ENCODE assay signal across 21 cellular contexts in the genomic region with DNA sequence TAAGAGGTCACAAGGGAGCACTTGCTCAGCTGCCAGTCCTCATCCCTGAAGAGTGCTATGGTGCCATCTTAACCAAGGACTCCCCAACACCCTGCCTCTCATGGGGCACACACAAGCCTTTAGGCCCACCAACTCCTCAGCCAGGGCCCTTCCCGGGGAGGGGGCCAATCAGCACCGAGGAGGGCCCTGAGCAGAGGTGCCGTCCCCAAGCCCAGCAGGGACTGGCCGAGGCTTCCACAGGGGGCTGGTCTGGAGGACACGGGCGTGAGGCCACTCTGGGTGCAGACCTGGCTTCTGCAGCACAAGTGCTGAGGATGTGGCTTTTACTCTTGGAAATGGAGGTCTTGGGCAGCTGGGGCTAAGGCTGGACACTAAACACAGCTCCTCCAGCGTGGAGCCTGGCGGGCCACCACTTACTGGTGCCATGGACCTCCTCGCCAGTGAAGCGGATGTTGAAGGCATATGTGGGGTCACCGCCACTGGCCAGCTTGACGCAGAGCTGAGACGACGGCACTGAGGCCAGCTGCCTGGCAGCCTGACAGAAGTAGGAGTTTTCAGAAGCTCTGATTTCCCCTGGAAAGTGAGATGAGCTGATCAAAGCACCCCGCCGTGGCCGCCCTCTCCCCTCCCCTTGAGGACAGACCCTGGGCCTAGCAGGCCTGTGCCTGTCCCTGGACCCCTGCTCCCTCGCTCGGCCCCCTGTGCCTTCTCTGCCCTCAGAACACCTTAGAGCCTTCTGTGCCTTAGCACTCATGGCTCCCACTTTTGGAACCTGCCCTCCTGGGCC. TPM values are rescaled to one million over a fixed set of nuclear protein-coding genes. Genes with fewer than 3 reads are reported as not detected.
DNase-seq lines count a peak whose midpoint lies in the region; ATAC-seq, FAIRE-seq and TF ChIP-seq lines count a peak whose summit lies in the region.
"Had no signal": no experiment of that assay in that cellular context is flagged by ENCODE, and none has a peak within 500 bp of the region (broad histone marks: within the 10 kb centered on the region; RNA-seq: fewer than 3 reads in every experiment).

No MANE protein-coding gene starts in this region.

- H3K9me3 ChIP-seq in naive thymus-derived CD4-positive, alpha-beta T cell (ENCODE audit: control insufficient read depth in 2 of 3, low read length in 3 of 3): no peaks in the 10 kb centered on the region
- H3K9me3 ChIP-seq: thyroid gland had no signal

- H3K27ac Mint-ChIP-seq in stimulated activated naive CD8-positive, alpha-beta T cell treated with anti-CD3 and anti-CD28 coated beads, Interleukin-15, Interleukin-2, amounts not matched to agents 100 ng/mL and 50 ng/mL, for 24 hours: peak overlapping the region; percentile 3
- H3K27ac Mint-ChIP-seq in naive thymus-derived CD4-positive, alpha-beta T cell: peak overlapping the region in 5 of 9 donors; percentile 39 to 49 (median 45)
- H3K27ac Mint-ChIP-seq in MCF 10A (ENCODE audit: low read depth, unreplicated experiment): no peak overlapping the region
- H3K27ac Mint-ChIP-seq: mesothelial cell of epicardium had no signal

- H3K36me3 Mint-ChIP-seq in stimulated activated naive CD8-positive, alpha-beta T cell treated with anti-CD3 and anti-CD28 coated beads, Interleukin-15, Interleukin-2, amounts not matched to agents 100 ng/mL and 50 ng/mL, for 24 hours (ENCODE audit: low read depth): peaks cover 8% of the 10 kb centered on the region
- H3K36me3 Mint-ChIP-seq in naive thymus-derived CD4-positive, alpha-beta T cell: peaks cover 0 to 13% (median 0%) of the 10 kb centered on the region in 5 donors
- peaks cover 16% of the 10 kb centered on the region for H3K36me3 Mint-ChIP-seq in MCF 10A (ENCODE audit: insufficient read depth, unreplicated experiment)
- H3K36me3 Mint-ChIP-seq: natural killer cell treated with Interleukin-12 subunit alpha and Interleukin-12 subunit beta and Interleukin-15 and Interleukin-18, amount 100 ng/mL, for 72 hours had no signal

- H3K9me3 Mint-ChIP-seq in stimulated activated naive CD8-positive, alpha-beta T cell treated with anti-CD3 and anti-CD28 coated beads, Interleukin-15, Interleukin-2, amounts not matched to agents 100 ng/mL and 50 ng/mL, for 24 hours: no peaks in the 10 kb centered on the region
- no peaks in the 10 kb centered on the region for H3K9me3 Mint-ChIP-seq in naive thymus-derived CD4-positive, alpha-beta T cell
- H3K9me3 Mint-ChIP-seq in MCF 10A (ENCODE audit: unreplicated experiment): no peaks in the 10 kb centered on the region
- H3K9me3 Mint-ChIP-seq: mesothelial cell of epicardium; natural killer cell treated with Interleukin-12 subunit alpha and Interleukin-12 subunit beta and Interleukin-15 and Interleukin-18, amount 100 ng/mL, for 72 hours had no signal

- no peaks in the 10 kb centered on the region for H3K4me1 Mint-ChIP-seq in stimulated activated naive CD8-positive, alpha-beta T cell treated with anti-CD3 and anti-CD28 coated beads, Interleukin-15, Interleukin-2, amounts not matched to agents 100 ng/mL and 50 ng/mL, for 24 hours (ENCODE audit: low read depth)
- peaks cover 0 to 2% (median 0%) of the 10 kb centered on the region in 7 donors for H3K4me1 Mint-ChIP-seq in naive thymus-derived CD4-positive, alpha-beta T cell
- H3K4me1 Mint-ChIP-seq in MCF 10A (ENCODE audit: insufficient read depth, unreplicated experiment): no peaks in the 10 kb centered on the region
- H3K4me1 Mint-ChIP-seq: mesothelial cell of epicardium had no signal

- no peak for ATAC-seq in stimulated activated naive CD8-positive, alpha-beta T cell treated with anti-CD3 and anti-CD28 coated beads, Interleukin-15, Interleukin-2, amounts not matched to agents 100 U/mL and 50 U/mL, for 24 hours
- ATAC-seq in naive thymus-derived CD4-positive, alpha-beta T cell: no peak
- ATAC-seq: natural killer cell treated with Interleukin-12 subunit alpha and Interleukin-12 subunit beta and Interleukin-15 and Interleukin-18, amount 100 ng/mL, for 72 hours had no signal

- TF ChIP-seq CTCF in bronchial epithelial cell (IDR thresholded peaks at IDR 0.05; ENCODE audit: insufficient read depth, low read length, severe bottlenecking) (no peak), MCF 10A (IDR thresholded peaks at IDR 0.05; ENCODE audit: unreplicated experiment) (no peak)

- H3K4me1 ChIP-seq in naive thymus-derived CD4-positive, alpha-beta T cell (ENCODE audit: control insufficient read depth in 2 of 2, insufficient read depth in 2 of 2, low read length in 2 of 2): no peaks in the 10 kb centered on the region
- H3K4me1 ChIP-seq: thyroid gland had no signal

- no peaks in the 10 kb centered on the region for H3K27me3 ChIP-seq in bronchial epithelial cell (ENCODE audit: control insufficient read depth, insufficient read depth, low read length)
- H3K27me3 ChIP-seq in naive thymus-derived CD4-positive, alpha-beta T cell (ENCODE audit: control insufficient read depth in 2 of 2, insufficient read depth in 2 of 2, low read length in 2 of 2): no peaks in the 10 kb centered on the region
- H3K27me3 ChIP-seq: thyroid gland had no signal

- DNase-seq in stimulated activated naive CD8-positive, alpha-beta T cell treated with anti-CD3 and anti-CD28 coated beads, Interleukin-15, Interleukin-2, amounts not matched to agents 100 U/mL and 50 U/mL, for 24 hours: no peak
- DNase-seq in bronchial epithelial cell (ENCODE audit: low read depth) (no peak), substantia nigra (lab: John Stamatoyannopoulos, UW) (no peak), NCI-H1694 (lab: John Stamatoyannopoulos, UW) (no peak), MCF 10A (ENCODE audit: unreplicated experiment) (no peak)
- DNase-seq in naive thymus-derived CD4-positive, alpha-beta T cell: no peak
- DNase-seq in central memory CD4-positive, alpha-beta T cell: no peak
- DNase-seq: activated CD4-positive, alpha-beta T cell treated with anti-CD3 and anti-CD28 coated beads for 4 hours; activated gamma-delta T cell; DMS153; NCI-H1092; NCI-H1930; NCI-H2227 treated with DMSO at 0.1 percent for 48 hours; NCI-H748 treated with DMSO at 0.1 percent for 48 hours; posterior cingulate gyrus; SHP77; thyroid gland had no signal

- no peaks in the 10 kb centered on the region for H3K27me3 Mint-ChIP-seq in stimulated activated naive CD8-positive, alpha-beta T cell treated with anti-CD3 and anti-CD28 coated beads, Interleukin-15, Interleukin-2, amounts not matched to agents 100 ng/mL and 50 ng/mL, for 24 hours
- H3K27me3 Mint-ChIP-seq in naive thymus-derived CD4-positive, alpha-beta T cell: no peaks in the 10 kb centered on the region
- H3K27me3 Mint-ChIP-seq in MCF 10A (ENCODE audit: insufficient read depth, unreplicated experiment): no peaks in the 10 kb centered on the region
- H3K27me3 Mint-ChIP-seq: natural killer cell treated with Interleukin-12 subunit alpha and Interleukin-12 subunit beta and Interleukin-15 and Interleukin-18, amount 100 ng/mL, for 72 hours had no signal

- FAIRE-seq in bronchial epithelial cell (lab: Jason Lieb, UNC): peak; percentile 64
- FAIRE-seq: G401.6 had no signal

- H3K4me3 ChIP-seq in bronchial epithelial cell (ENCODE audit: low read depth, low read length): no peak overlapping the region
- no peak overlapping the region for H3K4me3 ChIP-seq in naive thymus-derived CD4-positive, alpha-beta T cell (ENCODE audit: low read length)
- H3K4me3 ChIP-seq: thyroid gland had no signal

- CTCF ChIA-PET in naive thymus-derived CD4-positive, alpha-beta T cell (lab: Charles Lee): interaction anchor here (0.5 to 0.6 kb wide), 3 partner anchors 46 to 62 kb away, joined by 3 to 5 read pairs (median 3); no protein-coding TSS in a partner anchor
- CTCF ChIA-PET in MCF 10A (lab: Yijun Ruan, JAX): interaction anchor here (0.6 kb wide), 1 partner anchor 224 kb away, joined by 6 read pairs; no protein-coding TSS in a partner anchor

- peaks cover 6% of the 10 kb centered on the region for H3K36me3 ChIP-seq in bronchial epithelial cell (ENCODE audit: control insufficient read depth, insufficient read depth, low read length)
- H3K36me3 ChIP-seq in naive thymus-derived CD4-positive, alpha-beta T cell (ENCODE audit: control insufficient read depth in 2 of 3, insufficient read depth in 3 of 3, low read length in 3 of 3): peaks cover 0 to 23% (median 0%) of the 10 kb centered on the region in 3 experiments

- POLR2A ChIA-PET in naive thymus-derived CD4-positive, alpha-beta T cell (lab: Charles Lee): interaction anchor here (0.6 to 1.4 kb wide), 2 partner anchors 10 to 48 kb away, joined by 4 read pairs; no protein-coding TSS in a partner anchor
- POLR2A ChIA-PET in MCF 10A (lab: Yijun Ruan, JAX): no interaction called here

- intact Hi-C loops in naive thymus-derived CD4-positive, alpha-beta T cell (cut with micrococcal nuclease): no loop called here
- intact Hi-C loops in MCF 10A (cut with micrococcal nuclease): no loop called here

- BruUV-seq in MCF 10A (replicated peaks; lab: Mats Ljungman, UMichigan): no TSS peak

- no peak overlapping the region for H3K4me3 Mint-ChIP-seq in stimulated activated naive CD8-positive, alpha-beta T cell treated with anti-CD3 and anti-CD28 coated beads, Interleukin-15, Interleukin-2, amounts not matched to agents 100 ng/mL and 50 ng/mL, for 24 hours
- H3K4me3 Mint-ChIP-seq in naive thymus-derived CD4-positive, alpha-beta T cell: no peak overlapping the region
- no peak overlapping the region for H3K4me3 Mint-ChIP-seq in MCF 10A (ENCODE audit: unreplicated experiment)
- H3K4me3 Mint-ChIP-seq: mesothelial cell of epicardium; natural killer cell treated with Interleukin-12 subunit alpha and Interleukin-12 subunit beta and Interleukin-15 and Interleukin-18, amount 100 ng/mL, for 72 hours had no signal

- no peak overlapping the region for H3K27ac ChIP-seq in naive thymus-derived CD4-positive, alpha-beta T cell (ENCODE audit: low read depth, low read length)
- peak overlapping the region; percentile 49 for H3K27ac ChIP-seq in substantia nigra (ENCODE audit: low read depth, low read length, poor library complexity, severe bottlenecking)
- H3K27ac ChIP-seq: thyroid gland had no signal

RNA-seq across cellular contexts. Expression of gene TRAFD1, which starts 43.9 kb away (rescaled TPM):
- total RNA-seq in bronchial epithelial cell: 30.8 and 49.4 TPM in 2 replicates
- total RNA-seq in naive thymus-derived CD4-positive, alpha-beta T cell: 10 to 100 TPM; 22.1 to 86.6 (median 42.7) TPM
- polyA plus RNA-seq in naive thymus-derived CD4-positive, alpha-beta T cell: 10 to 100 TPM; 54.4 to 63.9 TPM
- 23.4 and 29.7 TPM in 2 replicates for total RNA-seq in MCF 10A (2022)
